ENCODE assay signal across 10 cellular contexts in genomic region chr9:127360829-127361228, GRCh38. TPM values are rescaled to one million over a fixed set of nuclear protein-coding genes. Genes with fewer than 3 reads are reported as not detected.
DNase-seq lines count a peak whose midpoint lies in the region; ATAC-seq and TF ChIP-seq lines count a peak whose summit lies in the region.
"Had no signal": no experiment of that assay in that cellular context is flagged by ENCODE, and none has a peak within 500 bp of the region (broad histone marks: within the 10 kb centered on the region; RNA-seq: fewer than 3 reads in every experiment).

No MANE protein-coding gene starts in this region.

- H3K9ac ChIP-seq in liver (ENCODE audit: low read depth in 1 of 2, low read length in 2 of 2) = no peak overlapping the region

- ATAC-seq in GM19324 (IDR thresholded peaks at IDR 0.05; ENCODE audit: low FRiP score, unreplicated experiment) = no peak

- H3K4me3 ChIP-seq in cardiac fibroblast (replicated peaks in 1 of 2; ENCODE audit: low read depth in 2 of 2, low read length in 2 of 2) = no peak overlapping the region
- no peak overlapping the region for H3K4me3 ChIP-seq in liver (ENCODE audit: low read depth in 1 of 3, low read length in 3 of 3)

- peaks cover 0 to 6% (median 2%) of the 10 kb centered on the region in 4 donors for H3K4me1 ChIP-seq in liver (ENCODE audit: control insufficient read depth in 4 of 4, insufficient read depth in 4 of 4, low read length in 3 of 4)

- TF ChIP-seq RAD21 in liver (IDR thresholded peaks at IDR 0.05) = peak; percentile 10 to 48

- DNase-seq in COR-L47 (lab: John Stamatoyannopoulos, UW) (peak; percentile 29), LHCN-M2 (ENCODE audit: low read depth) (peak; percentile 18), cardiac fibroblast (ENCODE audit: low read depth in 2 of 2) (peak; percentile 14 to 34), Kasumi-1 (lab: John Stamatoyannopoulos, UW) (no peak), ecto neural progenitor cell (ENCODE audit: low spot score) (no peak), NCI-H1436 (lab: John Stamatoyannopoulos, UW) (no peak)
- DNase-seq: activated CD4-positive, alpha-beta T cell treated with anti-CD3 and anti-CD28 coated beads, Interleukin-2, amount 10 ng/mL, durations not matched to agents 7 days and 5 days; effector CD4-positive, alpha-beta T cell had no signal

- H3K27me3 ChIP-seq in liver (ENCODE audit: control insufficient read depth in 4 of 4, insufficient read depth in 4 of 4, low read length in 3 of 4) = no peaks in the 10 kb centered on the region

- no peaks in the 10 kb centered on the region for H3K9me3 ChIP-seq in liver (ENCODE audit: control insufficient read depth in 4 of 4, low read length in 3 of 4)

- H3K27ac ChIP-seq in liver (ENCODE audit: low read depth in 1 of 2, low read length in 2 of 2) = no peak overlapping the region

- 69% methylated on average over 2 of the region's 2 CpGs for WGBS in liver

- TF ChIP-seq CTCF in cardiac fibroblast (IDR thresholded peaks at IDR 0.05; ENCODE audit: low read depth, low read length) (no peak), liver (IDR thresholded peaks at IDR 0.05; ENCODE audit: low read depth, low read length, missing input control) (no peak)

- H3K36me3 ChIP-seq in liver (ENCODE audit: control insufficient read depth in 4 of 4, insufficient read depth in 3 of 4, low read depth in 1 of 4, low read length in 3 of 4) = peaks cover 0 to 10% (median 6%) of the 10 kb centered on the region in 4 donors

TF ChIP-seq in liver, 16 proteins besides CTCF, POLR2A, EP300 and RAD21:
- TF ChIP-seq, protein P1, sequence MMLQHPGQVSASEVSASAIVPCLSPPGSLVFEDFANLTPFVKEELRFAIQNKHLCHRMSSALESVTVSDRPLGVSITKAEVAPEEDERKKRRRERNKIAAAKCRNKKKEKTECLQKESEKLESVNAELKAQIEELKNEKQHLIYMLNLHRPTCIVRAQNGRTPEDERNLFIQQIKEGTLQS (IDR thresholded peaks at IDR 0.05) = no peak
- no peak for TF ChIP-seq FOXA1 (IDR thresholded peaks at IDR 0.05)
- TF ChIP-seq TAF1 (conservative IDR thresholded peaks at IDR 0.05) = no peak
- TF ChIP-seq SP1 (IDR thresholded peaks at IDR 0.05) = no peak
- no peak for TF ChIP-seq RXRA (IDR thresholded peaks at IDR 0.05)
- no peak for TF ChIP-seq JUND (IDR thresholded peaks at IDR 0.05)
- TF ChIP-seq NR2F2 (IDR thresholded peaks at IDR 0.05) = no peak
- no peak for TF ChIP-seq ZBTB33 (IDR thresholded peaks at IDR 0.05)
- no peak for TF ChIP-seq GABPA (IDR thresholded peaks at IDR 0.05 in 1 of 2, conservative IDR thresholded peaks at IDR 0.05 in 1 of 2)
- no peak for TF ChIP-seq FOXA2 (IDR thresholded peaks at IDR 0.05)
- no peak for TF ChIP-seq EGR1 (IDR thresholded peaks at IDR 0.05; ENCODE audit: low read depth in 2 of 2)

RNA-seq across cellular contexts. Expression of gene SLC2A8, which starts 36.1 kb away (rescaled TPM):
- total RNA-seq in LHCN-M2 (2014; rRNA removed) (10.5 and 13.9 TPM in 2 replicates), liver (10 to 100 TPM; 10.9 to 18.7 TPM)
- 9.7 TPM for polyA plus RNA-seq in LHCN-M2 (2012)
- polyA plus RNA-seq in liver = 10 to 100 TPM; 21.1 to 24.5 TPM

Comparison
In these comparisons a context has a peak if more than half of its experiments do, and no peak if none do; other contexts are left out.
1. DNase-seq: peak in COR-L47 (single experiment), LHCN-M2 (single experiment) and cardiac fibroblast (2 of 2); none in Kasumi-1 (0 of 2), ecto neural progenitor cell (single experiment) and NCI-H1436 (single experiment).